In the genomic region with DNA sequence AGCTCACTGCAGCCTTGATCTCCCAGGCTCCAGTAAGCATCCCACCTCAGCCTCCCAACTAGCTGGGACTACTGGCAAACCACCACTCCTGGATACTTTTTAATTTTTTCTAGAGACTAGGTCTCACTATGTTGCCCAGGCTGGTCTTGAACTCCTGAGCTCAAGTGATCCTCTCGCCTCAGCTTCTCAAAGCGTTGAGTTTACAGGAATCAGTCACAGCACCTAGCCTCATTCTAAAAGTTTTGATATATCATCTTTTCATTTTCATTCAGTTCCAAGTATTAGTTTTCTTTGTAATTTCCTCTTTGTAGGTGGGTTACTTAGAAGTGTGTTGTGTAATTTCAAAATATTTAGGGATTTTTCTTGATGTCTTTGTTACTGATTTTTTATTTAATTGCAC, we compare ENCODE assay signal across 26 cellular contexts. TPM values are rescaled to one million over a fixed set of nuclear protein-coding genes. Genes with fewer than 3 reads are reported as not detected.
DNase-seq lines count a peak whose midpoint lies in the region; FAIRE-seq and TF ChIP-seq lines count a peak whose summit lies in the region.
"Had no signal": no experiment of that assay in that cellular context is flagged by ENCODE, and none has a peak within 500 bp of the region (broad histone marks: within the 10 kb centered on the region; RNA-seq: fewer than 3 reads in every experiment).

No MANE protein-coding gene starts in this region.

- TF ChIP-seq CTCF in nephron progenitor cell (IDR thresholded peaks at IDR 0.05): no peak
- no peak for TF ChIP-seq CTCF in coronary artery (IDR thresholded peaks at IDR 0.05)

- H3K4me3 ChIP-seq in coronary artery: no peak overlapping the region
- H3K4me3 ChIP-seq: gastrocnemius medialis, psoas muscle, sigmoid colon, tibial artery had no signal

- H3K27me3 Mint-ChIP-seq in activated T-cell treated with anti-CD3 and anti-CD28 coated beads, Interleukin-2, amount 50 U/mL, for 24 hours: no peaks in the 10 kb centered on the region
- no peaks in the 10 kb centered on the region for H3K27me3 Mint-ChIP-seq in activated T-helper 1 cell treated with anti-CD3 and anti-CD28 coated beads, Interleukin-12 subunit alpha, Interleukin-12 subunit beta, Interleukin-2, Interleukin-4 antibody, amounts not matched to agents 30 ng/mL and 10 ng/mL and 1 ng/mL, durations not matched to agents 14 hours and 24 hours and 36 hours (ENCODE audit: insufficient read depth)
- no peaks in the 10 kb centered on the region for H3K27me3 Mint-ChIP-seq in nephron progenitor cell (ENCODE audit: low read depth, poor library complexity)
- H3K27me3 Mint-ChIP-seq: activated naive CD8-positive, alpha-beta T cell treated with anti-CD3 and anti-CD28 coated beads, Interleukin-2, amount 10 ng/mL, durations not matched to agents 7 days and 5 days; memory B cell had no signal

- no peak overlapping the region for H3K4me3 Mint-ChIP-seq in activated T-cell treated with anti-CD3 and anti-CD28 coated beads, Interleukin-2, amount 50 U/mL, for 24 hours
- H3K4me3 Mint-ChIP-seq in activated T-helper 1 cell treated with anti-CD3 and anti-CD28 coated beads, Interleukin-12 subunit alpha, Interleukin-12 subunit beta, Interleukin-2, Interleukin-4 antibody, amounts not matched to agents 30 ng/mL and 10 ng/mL and 1 ng/mL, durations not matched to agents 14 hours and 24 hours and 36 hours: no peak overlapping the region
- H3K4me3 Mint-ChIP-seq in nephron progenitor cell: no peak overlapping the region
- H3K4me3 Mint-ChIP-seq: activated naive CD8-positive, alpha-beta T cell treated with anti-CD3 and anti-CD28 coated beads, Interleukin-2, amount 10 ng/mL, durations not matched to agents 7 days and 5 days; memory B cell had no signal

- no peaks in the 10 kb centered on the region for H3K9me3 Mint-ChIP-seq in activated T-cell treated with anti-CD3 and anti-CD28 coated beads, Interleukin-2, amount 50 U/mL, for 24 hours
- no peaks in the 10 kb centered on the region for H3K9me3 Mint-ChIP-seq in activated T-helper 1 cell treated with anti-CD3 and anti-CD28 coated beads, Interleukin-12 subunit alpha, Interleukin-12 subunit beta, Interleukin-2, Interleukin-4 antibody, amounts not matched to agents 30 ng/mL and 10 ng/mL and 1 ng/mL, durations not matched to agents 14 hours and 24 hours and 36 hours
- H3K9me3 Mint-ChIP-seq in nephron progenitor cell: no peaks in the 10 kb centered on the region
- H3K9me3 Mint-ChIP-seq: activated naive CD8-positive, alpha-beta T cell treated with anti-CD3 and anti-CD28 coated beads, Interleukin-2, amount 10 ng/mL, durations not matched to agents 7 days and 5 days; memory B cell had no signal

- H3K36me3 Mint-ChIP-seq in activated T-cell treated with anti-CD3 and anti-CD28 coated beads, Interleukin-2, amount 50 U/mL, for 24 hours (ENCODE audit: low read depth): peaks cover 46% of the 10 kb centered on the region
- peaks cover 22% of the 10 kb centered on the region for H3K36me3 Mint-ChIP-seq in activated T-helper 1 cell treated with anti-CD3 and anti-CD28 coated beads, Interleukin-12 subunit alpha, Interleukin-12 subunit beta, Interleukin-2, Interleukin-4 antibody, amounts not matched to agents 30 ng/mL and 10 ng/mL and 1 ng/mL, durations not matched to agents 14 hours and 24 hours and 36 hours (ENCODE audit: low read depth)
- peaks cover 83% of the 10 kb centered on the region for H3K36me3 Mint-ChIP-seq in nephron progenitor cell (ENCODE audit: low read depth)

- DNase-seq in activated T-cell treated with anti-CD3 and anti-CD28 coated beads, Interleukin-2, amount 50 U/mL, for 24 hours: no peak
- no peak for DNase-seq in activated T-cell treated with anti-CD3 and anti-CD28 coated beads for 4 hours
- no peak for DNase-seq in activated T-helper 1 cell treated with anti-CD3 and anti-CD28 coated beads, Interleukin-12 subunit alpha, Interleukin-12 subunit beta, Interleukin-2, Interleukin-4 antibody, amounts not matched to agents 30 ng/mL and 10 ng/mL and 1 ng/mL, durations not matched to agents 14 hours and 24 hours and 36 hours (ENCODE audit: low spot score)
- no peak for DNase-seq in nephron progenitor cell
- no peak for DNase-seq in stimulated activated naive CD4-positive, alpha-beta T cell treated with Interleukin-2 at 50 U/mL for 16 hours (lab: John Stamatoyannopoulos, UW)
- DNase-seq in coronary artery (ENCODE audit: low spot score): no peak
- no peak for DNase-seq in nucleus accumbens (lab: John Stamatoyannopoulos, UW)
- DNase-seq: activated naive CD8-positive, alpha-beta T cell treated with anti-CD3 and anti-CD28 coated beads, Interleukin-2, amount 10 ng/mL, durations not matched to agents 7 days and 5 days; BE2C; caudate nucleus; dermis blood vessel endothelial cell; gastrocnemius medialis; left colon; MV-4-11; NCI-H146; NCI-H2107; OCI-M1; psoas muscle; sigmoid colon; SK-N-SH; tibial artery had no signal

- peak; percentile 36 for FAIRE-seq in G401.6 (lab: Jason Lieb, UNC)
- FAIRE-seq: endometrium, H54 had no signal

- intact Hi-C loops in activated T-helper 1 cell treated with anti-CD3 and anti-CD28 coated beads, Interleukin-12 subunit alpha, Interleukin-12 subunit beta, Interleukin-2, Interleukin-4 antibody, amounts not matched to agents 30 ng/mL and 10 ng/mL and 1 ng/mL, durations not matched to agents 14 hours and 24 hours and 36 hours (cut with micrococcal nuclease): no loop called here

- H3K4me1 Mint-ChIP-seq in activated T-cell treated with anti-CD3 and anti-CD28 coated beads, Interleukin-2, amount 50 U/mL, for 24 hours (ENCODE audit: low read depth): peaks cover 50% of the 10 kb centered on the region
- H3K4me1 Mint-ChIP-seq in activated T-helper 1 cell treated with anti-CD3 and anti-CD28 coated beads, Interleukin-12 subunit alpha, Interleukin-12 subunit beta, Interleukin-2, Interleukin-4 antibody, amounts not matched to agents 30 ng/mL and 10 ng/mL and 1 ng/mL, durations not matched to agents 14 hours and 24 hours and 36 hours (ENCODE audit: low read depth): peaks cover 56% of the 10 kb centered on the region
- H3K4me1 Mint-ChIP-seq in nephron progenitor cell: peaks cover 49% of the 10 kb centered on the region

- H3K27ac ChIP-seq in coronary artery: no peak overlapping the region
- H3K27ac ChIP-seq: gastrocnemius medialis, psoas muscle, sigmoid colon, tibial artery had no signal

- H3K27ac Mint-ChIP-seq in activated T-cell treated with anti-CD3 and anti-CD28 coated beads, Interleukin-2, amount 50 U/mL, for 24 hours: peak overlapping the region; percentile 85
- peak overlapping the region; percentile 61 for H3K27ac Mint-ChIP-seq in activated T-helper 1 cell treated with anti-CD3 and anti-CD28 coated beads, Interleukin-12 subunit alpha, Interleukin-12 subunit beta, Interleukin-2, Interleukin-4 antibody, amounts not matched to agents 30 ng/mL and 10 ng/mL and 1 ng/mL, durations not matched to agents 14 hours and 24 hours and 36 hours
- peak overlapping the region; percentile 79 for H3K27ac Mint-ChIP-seq in nephron progenitor cell
- H3K27ac Mint-ChIP-seq: activated naive CD8-positive, alpha-beta T cell treated with anti-CD3 and anti-CD28 coated beads, Interleukin-2, amount 10 ng/mL, durations not matched to agents 7 days and 5 days; memory B cell had no signal

RNA-seq across cellular contexts. Expression of a gene that starts 9.6 kb away (rescaled TPM):
- total RNA-seq in activated T-helper 1 cell treated with anti-CD3 and anti-CD28 coated beads, Interleukin-12 subunit alpha, Interleukin-12 subunit beta, Interleukin-2, Interleukin-4 antibody, amounts not matched to agents 30 ng/mL and 10 ng/mL and 1 ng/mL, durations not matched to agents 14 hours and 24 hours and 36 hours: 99.8 and 106 TPM in 2 replicates

RNA-seq across cellular contexts. Expression of a gene that starts 10.2 kb away (rescaled TPM):
- total RNA-seq in activated T-helper 1 cell treated with anti-CD3 and anti-CD28 coated beads, Interleukin-12 subunit alpha, Interleukin-12 subunit beta, Interleukin-2, Interleukin-4 antibody, amounts not matched to agents 30 ng/mL and 10 ng/mL and 1 ng/mL, durations not matched to agents 14 hours and 24 hours and 36 hours: 1,740 and 1,765 TPM in 2 replicates

RNA-seq across cellular contexts. Expression of a gene that starts 30.5 kb away (rescaled TPM):
- total RNA-seq in activated T-helper 1 cell treated with anti-CD3 and anti-CD28 coated beads, Interleukin-12 subunit alpha, Interleukin-12 subunit beta, Interleukin-2, Interleukin-4 antibody, amounts not matched to agents 30 ng/mL and 10 ng/mL and 1 ng/mL, durations not matched to agents 14 hours and 24 hours and 36 hours: not detected in 2 replicates
- total RNA-seq: activated naive CD8-positive, alpha-beta T cell treated with anti-CD3 and anti-CD28 coated beads, Interleukin-2, amount 10 ng/mL, durations not matched to agents 7 days and 5 days; dermis blood vessel endothelial cell; T-helper 2 cell treated with Interferon-gamma antibody and Interleukin-4, amounts not matched to agents 100 ng/mL and 5 ng/mL, for 36 hours had no signal

RNA-seq across cellular contexts. Expression of a gene that starts 54.6 kb away (rescaled TPM):
- 115 and 123 TPM in 2 replicates for total RNA-seq in activated T-helper 1 cell treated with anti-CD3 and anti-CD28 coated beads, Interleukin-12 subunit alpha, Interleukin-12 subunit beta, Interleukin-2, Interleukin-4 antibody, amounts not matched to agents 30 ng/mL and 10 ng/mL and 1 ng/mL, durations not matched to agents 14 hours and 24 hours and 36 hours
